Comparison of ENCODE assay signal across 9 cellular contexts in the genomic region with DNA sequence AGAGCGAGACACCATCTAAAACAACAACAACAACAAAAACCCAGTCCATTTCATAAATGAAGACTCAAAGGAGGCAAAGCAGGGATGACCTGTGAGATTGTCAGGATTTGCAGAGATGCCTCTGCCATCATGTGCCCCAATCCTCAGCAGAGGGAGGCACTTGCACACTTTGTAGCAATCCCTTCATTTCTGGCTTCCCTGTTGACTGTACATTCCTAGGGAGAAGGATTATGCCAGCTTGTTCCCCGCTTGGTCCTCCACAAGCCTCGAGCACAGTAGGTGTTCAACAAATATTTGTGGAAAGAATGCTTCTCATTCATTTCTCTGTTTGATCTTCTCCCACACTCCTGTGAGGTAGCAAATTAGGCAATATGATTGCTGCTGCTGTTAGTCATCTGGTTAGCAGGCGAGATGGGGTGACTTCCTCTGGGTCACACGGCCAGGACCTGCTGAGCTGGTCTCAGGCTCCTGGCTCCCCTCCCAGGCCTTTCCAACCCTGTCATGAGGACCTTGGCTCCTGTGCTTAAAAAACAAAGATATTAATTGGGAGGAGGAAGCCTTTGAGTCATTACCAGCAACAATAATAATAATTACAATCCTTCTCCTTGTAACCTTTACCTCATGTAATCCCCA. TPM values are rescaled to one million over a fixed set of nuclear protein-coding genes. Genes with fewer than 3 reads are reported as not detected.
A peak's percentile ranks its signal among the peaks of the same experiment; 100 is the strongest.
DNase-seq lines count a peak whose midpoint lies in the region; ATAC-seq and TF ChIP-seq lines count a peak whose summit lies in the region.
"Had no signal": no experiment of that assay in that cellular context is flagged by ENCODE, and none has a peak within 500 bp of the region (broad histone marks: within the 10 kb centered on the region; RNA-seq: fewer than 3 reads in every experiment).

No MANE protein-coding gene starts in this region.

- H3K36me3 ChIP-seq in ascending aorta: no peaks in the 10 kb centered on the region
- no peaks in the 10 kb centered on the region for H3K36me3 ChIP-seq in uterus

- H3K27me3 ChIP-seq in ascending aorta (no peaks in the 10 kb centered on the region), uterus (no peaks in the 10 kb centered on the region)

- TF ChIP-seq POLR2A in uterus (IDR thresholded peaks at IDR 0.05): no peak

- no peak for TF ChIP-seq CTCF in ascending aorta (IDR thresholded peaks at IDR 0.05)
- TF ChIP-seq CTCF in uterus (IDR thresholded peaks at IDR 0.05): no peak

- peaks cover 2 to 20% of the 10 kb centered on the region in 2 donors for H3K4me1 ChIP-seq in ascending aorta
- peaks cover 3 to 7% of the 10 kb centered on the region in 2 donors for H3K4me1 ChIP-seq in uterus

- H3K27ac ChIP-seq in ascending aorta (no peak overlapping the region), uterus (no peak overlapping the region)

- intact Hi-C loops in ascending aorta (cut with DNase I): no loop called here
- intact Hi-C loops in uterus (cut with DNase I; ENCODE audit: low total_unique reads): no loop called here

- peak; percentile 87 for DNase-seq in AG20443 (ENCODE audit: low spot score)
- peak; percentile 69 for DNase-seq in HuH-7 (ENCODE audit: low spot score)
- peak; percentile 46 to 81 for DNase-seq in ascending aorta (ENCODE audit: low spot score in 2 of 2)
- no peak for DNase-seq in left lobe of liver (ENCODE audit: low spot score)
- DNase-seq in uterus: peak; percentile 51 to 58

- ATAC-seq in left lobe of liver (peak; percentile 65), HG03045 (IDR thresholded peaks at IDR 0.05; ENCODE audit: unreplicated experiment) (no peak), HG03469 (IDR thresholded peaks at IDR 0.05; ENCODE audit: unreplicated experiment) (no peak), HG03108 (IDR thresholded peaks at IDR 0.05; ENCODE audit: unreplicated experiment) (no peak)

- no peaks in the 10 kb centered on the region for H3K9me3 ChIP-seq in ascending aorta
- no peaks in the 10 kb centered on the region for H3K9me3 ChIP-seq in uterus

- no peak overlapping the region for H3K4me3 ChIP-seq in ascending aorta
- no peak overlapping the region for H3K4me3 ChIP-seq in uterus
- H3K4me3 ChIP-seq: dorsolateral prefrontal cortex had no signal

RNA-seq across cellular contexts. Expression of gene LIF, which starts 34.1 kb away (rescaled TPM):
- total RNA-seq in ascending aorta (not detected), left lobe of liver (0.38 TPM), uterus (1 to 10 TPM in 2 of 4 donors, under 1 TPM in 1, not detected in 1; under 0.01 to 3.0 (median 1.5) TPM)

RNA-seq across cellular contexts. Expression of gene OSM, which starts 54.2 kb away (rescaled TPM):
- total RNA-seq in ascending aorta (not detected), left lobe of liver (0.10 TPM), uterus (1 to 10 TPM in 1 of 4 donors, under 1 TPM in 2, not detected in 1; 0.76 to 8.8 (median 0.76) TPM)
